1 cellular context compared by ENCODE assay signal in genomic region chr5:72283358-72283757, GRCh38.
TF ChIP-seq lines count a peak whose summit lies in the region.

No MANE protein-coding gene starts in this region.

TF ChIP-seq in K562, 482 proteins besides CTCF, POLR2A, EP300 and RAD21 (continues in another document):
- TF ChIP-seq KDM2B (CRISPR knock-in tag; IDR thresholded peaks at IDR 0.05) (no peak), POLR2AphosphoS5 (IDR thresholded peaks at IDR 0.05; ENCODE audit: control insufficient read depth, insufficient read depth, low read depth, low read length) (no peak), TEAD2 (tag; IDR thresholded peaks at IDR 0.05) (peak; percentile 34; the same call in 1 of the 2 replicates), PML (IDR thresholded peaks at IDR 0.05; ENCODE audit: low read length) (no peak), IFI16 (CRISPR knock-in tag; IDR thresholded peaks at IDR 0.05) (0 out of 2 replicates have a peak, but pooled peaks have one; percentile 55), TCF3 (CRISPR knock-in tag; IDR thresholded peaks at IDR 0.05) (no peak), GATA2 (CRISPR knock-in tag; IDR thresholded peaks at IDR 0.05) (no peak), SP1 (CRISPR knock-in tag; IDR thresholded peaks at IDR 0.05) (no peak), ZBTB34 (CRISPR knock-in tag; IDR thresholded peaks at IDR 0.05) (no peak), NR4A1 (CRISPR knock-in tag; IDR thresholded peaks at IDR 0.05) (no peak), NR4A1 (tag; IDR thresholded peaks at IDR 0.05) (peak; percentile 64; the same call in 1 of the 2 replicates), CBX5 (IDR thresholded peaks at IDR 0.05; ENCODE audit: borderline replicate concordance, low read depth) (no peak), GATAD2A (IDR thresholded peaks at IDR 0.05) (no peak), ZNF668 (CRISPR knock-in tag; IDR thresholded peaks at IDR 0.05) (peak; percentile 13; the same call in 1 of the 2 replicates), DMBX1 (CRISPR knock-in tag; IDR thresholded peaks at IDR 0.05; ENCODE audit: borderline replicate concordance) (peak; percentile 91), CHD4 (IDR thresholded peaks at IDR 0.05; ENCODE audit: insufficient read depth, insufficient replicate concordance, low read depth, low read length, poor library complexity, severe bottlenecking) (no peak), KLF6 (CRISPR knock-in tag; IDR thresholded peaks at IDR 0.05; ENCODE audit: borderline replicate concordance) (peak; percentile 72; the same call in 1 of the 2 replicates), RBM17 (IDR thresholded peaks at IDR 0.05; ENCODE audit: borderline replicate concordance, low read depth, low read length) (no peak), C11orf30 (IDR thresholded peaks at IDR 0.05; ENCODE audit: low read depth) (no peak), ZNF134 (CRISPR knock-in tag; conservative IDR thresholded peaks at IDR 0.05) (0 out of 2 replicates have a peak, but pooled peaks have one; percentile 34), NCOA4 (IDR thresholded peaks at IDR 0.05; ENCODE audit: partially characterized antibody) (no peak), TBL1XR1 (IDR thresholded peaks at IDR 0.05; ENCODE audit: low read length in 2 of 2) (no peak), GABPA (tag; conservative IDR thresholded peaks at IDR 0.05; ENCODE audit: low read depth) (0 out of 2 replicates have a peak, but pooled peaks have one; percentile 24), SMAD1 (IDR thresholded peaks at IDR 0.05; ENCODE audit: low read depth, low read length, partially characterized antibody) (no peak), STAG1 (CRISPR knock-in tag; IDR thresholded peaks at IDR 0.05; ENCODE audit: borderline replicate concordance) (no peak), ZNF518B (CRISPR knock-in tag; IDR thresholded peaks at IDR 0.05) (no peak), PPARD (CRISPR knock-in tag; IDR thresholded peaks at IDR 0.05) (no peak), HMG20B (CRISPR knock-in tag; IDR thresholded peaks at IDR 0.05) (no peak), ATF1 (CRISPR knock-in tag; IDR thresholded peaks at IDR 0.05) (no peak), ATF1 (tag; IDR thresholded peaks at IDR 0.05) (no peak), ZNF175 (CRISPR knock-in tag; IDR thresholded peaks at IDR 0.05; ENCODE audit: low read depth) (peak; percentile 38), CHCHD3 (CRISPR knock-in tag; IDR thresholded peaks at IDR 0.05) (no peak), SOX6 (IDR thresholded peaks at IDR 0.05) (no peak), PHB (CRISPR knock-in tag; IDR thresholded peaks at IDR 0.05) (no peak), HDAC6 (IDR thresholded peaks at IDR 0.05; ENCODE audit: low read depth, low read length) (no peak), KLF1 (tag; IDR thresholded peaks at IDR 0.05) (no peak), SRSF3 (IDR thresholded peaks at IDR 0.05; ENCODE audit: insufficient read depth, low read length) (no peak), CREM (IDR thresholded peaks at IDR 0.05; ENCODE audit: low read depth) (no peak), ARHGAP35 (IDR thresholded peaks at IDR 0.05; ENCODE audit: partially characterized antibody) (no peak), IRF1 (CRISPR knock-in tag; IDR thresholded peaks at IDR 0.05; ENCODE audit: borderline replicate concordance) (no peak), CBX1 (IDR thresholded peaks at IDR 0.05; ENCODE audit: low read depth) (no peak), ZC3H4 (CRISPR knock-in tag; IDR thresholded peaks at IDR 0.05; ENCODE audit: borderline replicate concordance) (no peak), PHB2 (IDR thresholded peaks at IDR 0.05; ENCODE audit: low read depth) (no peak), KLF10 (CRISPR knock-in tag; IDR thresholded peaks at IDR 0.05) (no peak), TRIM24 (IDR thresholded peaks at IDR 0.05) (no peak), CBFA2T2 (conservative IDR thresholded peaks at IDR 0.05) (no peak), ZNF12 (CRISPR knock-in tag; IDR thresholded peaks at IDR 0.05) (no peak), ZNF77 (CRISPR knock-in tag; IDR thresholded peaks at IDR 0.05) (no peak), PTTG1 (tag; IDR thresholded peaks at IDR 0.05; ENCODE audit: low read depth) (peak; percentile 71), XRCC3 (IDR thresholded peaks at IDR 0.05) (no peak), KLF13 (tag; IDR thresholded peaks at IDR 0.05; ENCODE audit: borderline replicate concordance, low read depth) (no peak), ARNT (IDR thresholded peaks at IDR 0.05) (no peak), FOXJ2 (tag; IDR thresholded peaks at IDR 0.05) (no peak), RHOXF2B (CRISPR knock-in tag; conservative IDR thresholded peaks at IDR 0.05) (no peak), PRDM10 (IDR thresholded peaks at IDR 0.05; ENCODE audit: partially characterized antibody) (no peak), FOXA3 (CRISPR knock-in tag; conservative IDR thresholded peaks at IDR 0.05 in 1 of 2, IDR thresholded peaks at IDR 0.05 in 1 of 2) (no peak), NONO (IDR thresholded peaks at IDR 0.05; ENCODE audit: low read depth in 2 of 2, low read length in 1 of 2) (no peak), GABPB2 (CRISPR knock-in tag; conservative IDR thresholded peaks at IDR 0.05) (no peak), ZNF24 (IDR thresholded peaks at IDR 0.05) (no peak), SMAD3 (CRISPR knock-in tag; conservative IDR thresholded peaks at IDR 0.05) (peak; percentile 81)
- TF ChIP-seq, protein P1, sequence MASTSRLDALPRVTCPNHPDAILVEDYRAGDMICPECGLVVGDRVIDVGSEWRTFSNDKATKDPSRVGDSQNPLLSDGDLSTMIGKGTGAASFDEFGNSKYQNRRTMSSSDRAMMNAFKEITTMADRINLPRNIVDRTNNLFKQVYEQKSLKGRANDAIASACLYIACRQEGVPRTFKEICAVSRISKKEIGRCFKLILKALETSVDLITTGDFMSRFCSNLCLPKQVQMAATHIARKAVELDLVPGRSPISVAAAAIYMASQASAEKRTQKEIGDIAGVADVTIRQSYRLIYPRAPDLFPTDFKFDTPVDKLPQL (IDR thresholded peaks at IDR 0.05; ENCODE audit: extremely low read depth, insufficient read length) = no peak
- TF ChIP-seq, protein P2, sequence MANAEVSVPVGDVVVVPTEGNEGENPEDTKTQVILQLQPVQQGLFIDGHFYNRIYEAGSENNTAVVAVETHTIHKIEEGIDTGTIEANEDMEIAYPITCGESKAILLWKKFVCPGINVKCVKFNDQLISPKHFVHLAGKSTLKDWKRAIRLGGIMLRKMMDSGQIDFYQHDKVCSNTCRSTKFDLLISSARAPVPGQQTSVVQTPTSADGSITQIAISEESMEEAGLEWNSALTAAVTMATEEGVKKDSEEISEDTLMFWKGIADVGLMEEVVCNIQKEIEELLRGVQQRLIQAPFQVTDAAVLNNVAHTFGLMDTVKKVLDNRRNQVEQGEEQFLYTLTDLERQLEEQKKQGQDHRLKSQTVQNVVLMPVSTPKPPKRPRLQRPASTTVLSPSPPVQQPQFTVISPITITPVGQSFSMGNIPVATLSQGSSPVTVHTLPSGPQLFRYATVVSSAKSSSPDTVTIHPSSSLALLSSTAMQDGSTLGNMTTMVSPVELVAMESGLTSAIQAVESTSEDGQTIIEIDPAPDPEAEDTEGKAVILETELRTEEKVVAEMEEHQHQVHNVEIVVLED (CRISPR knock-in tag; IDR thresholded peaks at IDR 0.05) = 0 out of 2 replicates have a peak, but pooled peaks have one; percentile 33
- TF ChIP-seq, protein P3, sequence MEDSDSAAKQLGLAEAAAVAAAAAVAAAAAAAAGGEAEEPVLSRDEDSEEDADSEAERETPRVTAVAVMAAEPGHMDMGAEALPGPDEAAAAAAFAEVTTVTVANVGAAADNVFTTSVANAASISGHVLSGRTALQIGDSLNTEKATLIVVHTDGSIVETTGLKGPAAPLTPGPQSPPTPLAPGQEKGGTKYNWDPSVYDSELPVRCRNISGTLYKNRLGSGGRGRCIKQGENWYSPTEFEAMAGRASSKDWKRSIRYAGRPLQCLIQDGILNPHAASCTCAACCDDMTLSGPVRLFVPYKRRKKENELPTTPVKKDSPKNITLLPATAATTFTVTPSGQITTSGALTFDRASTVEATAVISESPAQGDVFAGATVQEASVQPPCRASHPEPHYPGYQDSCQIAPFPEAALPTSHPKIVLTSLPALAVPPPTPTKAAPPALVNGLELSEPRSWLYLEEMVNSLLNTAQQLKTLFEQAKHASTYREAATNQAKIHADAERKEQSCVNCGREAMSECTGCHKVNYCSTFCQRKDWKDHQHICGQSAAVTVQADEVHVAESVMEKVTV (CRISPR knock-in tag; IDR thresholded peaks at IDR 0.05) = no peak
- TF ChIP-seq, protein P4, sequence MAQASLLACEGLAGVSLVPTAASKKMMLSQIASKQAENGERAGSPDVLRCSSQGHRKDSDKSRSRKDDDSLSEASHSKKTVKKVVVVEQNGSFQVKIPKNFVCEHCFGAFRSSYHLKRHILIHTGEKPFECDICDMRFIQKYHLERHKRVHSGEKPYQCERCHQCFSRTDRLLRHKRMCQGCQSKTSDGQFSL (CRISPR knock-in tag; IDR thresholded peaks at IDR 0.05) = no peak
- TF ChIP-seq, protein P4 (tag; IDR thresholded peaks at IDR 0.05) = no peak; a peak in 1 of 4 replicates
- TF ChIP-seq, protein P5, sequence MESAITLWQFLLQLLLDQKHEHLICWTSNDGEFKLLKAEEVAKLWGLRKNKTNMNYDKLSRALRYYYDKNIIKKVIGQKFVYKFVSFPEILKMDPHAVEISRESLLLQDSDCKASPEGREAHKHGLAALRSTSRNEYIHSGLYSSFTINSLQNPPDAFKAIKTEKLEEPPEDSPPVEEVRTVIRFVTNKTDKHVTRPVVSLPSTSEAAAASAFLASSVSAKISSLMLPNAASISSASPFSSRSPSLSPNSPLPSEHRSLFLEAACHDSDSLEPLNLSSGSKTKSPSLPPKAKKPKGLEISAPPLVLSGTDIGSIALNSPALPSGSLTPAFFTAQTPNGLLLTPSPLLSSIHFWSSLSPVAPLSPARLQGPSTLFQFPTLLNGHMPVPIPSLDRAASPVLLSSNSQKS (CRISPR knock-in tag; IDR thresholded peaks at IDR 0.05) = no peak
